Comparison of ENCODE assay signal across 8 cellular contexts in the genomic region with DNA sequence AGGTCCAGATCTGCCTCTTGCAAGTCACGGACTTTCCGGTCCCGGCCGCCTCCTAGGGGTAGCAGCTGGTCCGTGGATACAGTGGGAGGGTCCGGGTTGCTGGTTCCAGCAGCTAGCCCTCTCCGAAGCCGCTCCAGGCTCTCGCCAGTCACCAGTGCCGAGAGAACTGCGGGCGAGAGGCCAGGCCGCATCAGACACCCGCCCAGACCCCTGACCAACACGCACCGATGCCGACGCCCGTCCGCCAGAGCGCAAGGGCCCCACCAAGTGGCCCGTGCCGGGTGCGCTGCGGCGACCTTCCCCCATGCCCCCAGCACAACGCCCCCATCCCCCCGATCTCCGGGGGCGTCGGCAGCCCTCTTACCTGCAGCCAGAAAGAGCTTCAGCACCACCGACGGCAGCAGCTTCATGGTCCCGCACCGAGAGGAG. TPM values are rescaled to one million over a fixed set of nuclear protein-coding genes. Genes with fewer than 3 reads are reported as not detected.
DNase-seq lines count a peak whose midpoint lies in the region; ATAC-seq and TF ChIP-seq lines count a peak whose summit lies in the region.

No MANE protein-coding gene starts in this region.

- CTCF ChIA-PET in WTC11 (lab: Charles Lee) = interaction anchor here (0.6 to 15.0 kb wide), 64 partner anchors 9 to 559 kb away, joined by 3 to 621 read pairs (median 5); partner anchors contain the start of genes DND1, EIF4EBP3, HARS1 and HARS2

- peak overlapping the region; percentile 66 for H3K4me3 Mint-ChIP-seq in WTC11
- peak overlapping the region; percentile 62 to 87 (median 82) for H3K4me3 Mint-ChIP-seq in naive thymus-derived CD8-positive, alpha-beta T cell

- POLR2A ChIA-PET in WTC11 (lab: Charles Lee) = interaction anchor here (0.8 to 2.3 kb wide), 13 partner anchors 9 to 201 kb away, joined by 3 to 28 read pairs (median 6); partner anchors contain the start of genes EIF4EBP3 and PFDN1
- POLR2A ChIA-PET in naive thymus-derived CD8-positive, alpha-beta T cell (lab: Charles Lee) = interaction anchor here (1.2 to 1.8 kb wide), 2 partner anchors 43 to 132 kb away, joined by 3 to 8 read pairs; partner anchors contain the start of gene PFDN1

- H3K4me1 Mint-ChIP-seq in WTC11 = peaks cover 27% of the 10 kb centered on the region
- peaks cover 15 to 58% (median 44%) of the 10 kb centered on the region in 4 donors for H3K4me1 Mint-ChIP-seq in naive thymus-derived CD8-positive, alpha-beta T cell

- no peaks in the 10 kb centered on the region for H3K9me3 Mint-ChIP-seq in WTC11
- H3K9me3 Mint-ChIP-seq in naive thymus-derived CD8-positive, alpha-beta T cell = no peaks in the 10 kb centered on the region

- H3K9me3 ChIP-seq in BE2C = no peaks in the 10 kb centered on the region

- H3K27me3 ChIP-seq in BE2C = no peaks in the 10 kb centered on the region

- H3K27me3 Mint-ChIP-seq in WTC11 (ENCODE audit: low read depth) = peaks cover 11% of the 10 kb centered on the region
- peaks cover 1 to 31% (median 8%) of the 10 kb centered on the region in 5 donors for H3K27me3 Mint-ChIP-seq in naive thymus-derived CD8-positive, alpha-beta T cell

- peak; percentile 71 for DNase-seq in BE2C
- DNase-seq in HK-2 (ENCODE audit: unreplicated experiment) = peak; percentile 53
- peak; percentile 74 for DNase-seq in WTC11 (ENCODE audit: low spot score)
- DNase-seq in fibroblast of villous mesenchyme (ENCODE audit: low read depth) = peak; percentile 53
- peak in 1 of 10 donors; percentile 35 for DNase-seq in naive thymus-derived CD8-positive, alpha-beta T cell
- no peak for DNase-seq in activated effector memory CD4-positive, alpha-beta T cell treated with Interleukin-2 at 50 U/mL for 16 hours
- no peak for DNase-seq in NK-92 treated with Interleukin-12 subunit alpha and Interleukin-12 subunit beta, amount 100 ng/mL, for 24 hours (lab: John Stamatoyannopoulos, UW)

- peak; percentile 20 for ATAC-seq in GM18909 (IDR thresholded peaks at IDR 0.05; ENCODE audit: poor library complexity, unreplicated experiment)
- ATAC-seq in WTC11 = peak; percentile 59
- ATAC-seq in naive thymus-derived CD8-positive, alpha-beta T cell = no peak

- H3K27ac Mint-ChIP-seq in WTC11 = no peak overlapping the region
- H3K27ac Mint-ChIP-seq in naive thymus-derived CD8-positive, alpha-beta T cell = no peak overlapping the region

- H3K4me3 ChIP-seq in BE2C (ENCODE audit: low read depth, low read length) = peak overlapping the region; percentile 68
- H3K4me3 ChIP-seq in fibroblast of villous mesenchyme (ENCODE audit: low read depth, low read length) = peak overlapping the region; percentile 69

- no peaks in the 10 kb centered on the region for H3K4me1 ChIP-seq in BE2C

- no peaks in the 10 kb centered on the region for H3K36me3 ChIP-seq in BE2C

- no peak for TF ChIP-seq CTCF in BE2C (IDR thresholded peaks at IDR 0.05; ENCODE audit: low read depth, low read length)
- TF ChIP-seq CTCF in WTC11 (IDR thresholded peaks at IDR 0.05) = no peak
- TF ChIP-seq CTCF in fibroblast of villous mesenchyme (IDR thresholded peaks at IDR 0.05; ENCODE audit: insufficient read depth, low read depth, low read length) = peak; percentile 41

- no peaks in the 10 kb centered on the region for H3K36me3 Mint-ChIP-seq in WTC11
- H3K36me3 Mint-ChIP-seq in naive thymus-derived CD8-positive, alpha-beta T cell = no peaks in the 10 kb centered on the region

TF ChIP-seq in WTC11, 78 proteins besides CTCF, POLR2A, EP300 and RAD21 (continues in another document):
- no peak for TF ChIP-seq NFYB (CRISPR knock-in tag; conservative IDR thresholded peaks at IDR 0.05; ENCODE audit: low read depth)
- TF ChIP-seq SMAD3 (CRISPR knock-in tag; IDR thresholded peaks at IDR 0.05; ENCODE audit: borderline replicate concordance) = no peak
- peak; percentile 58; the same call in 1 of the 2 replicates for TF ChIP-seq TEAD4 (CRISPR knock-in tag; IDR thresholded peaks at IDR 0.05)
- no peak for TF ChIP-seq USF2 (CRISPR knock-in tag; IDR thresholded peaks at IDR 0.05)
- TF ChIP-seq FOXJ3 (CRISPR knock-in tag; IDR thresholded peaks at IDR 0.05; ENCODE audit: borderline replicate concordance) = no peak
- no peak for TF ChIP-seq ZBTB21 (CRISPR knock-in tag; IDR thresholded peaks at IDR 0.05; ENCODE audit: borderline replicate concordance)
- 0 out of 2 replicates have a peak, but pooled peaks have one; percentile 22 for TF ChIP-seq ESRRA (CRISPR knock-in tag; IDR thresholded peaks at IDR 0.05; ENCODE audit: borderline replicate concordance)
- no peak for TF ChIP-seq NR2C2 (CRISPR knock-in tag; IDR thresholded peaks at IDR 0.05)
- TF ChIP-seq, protein P1, sequence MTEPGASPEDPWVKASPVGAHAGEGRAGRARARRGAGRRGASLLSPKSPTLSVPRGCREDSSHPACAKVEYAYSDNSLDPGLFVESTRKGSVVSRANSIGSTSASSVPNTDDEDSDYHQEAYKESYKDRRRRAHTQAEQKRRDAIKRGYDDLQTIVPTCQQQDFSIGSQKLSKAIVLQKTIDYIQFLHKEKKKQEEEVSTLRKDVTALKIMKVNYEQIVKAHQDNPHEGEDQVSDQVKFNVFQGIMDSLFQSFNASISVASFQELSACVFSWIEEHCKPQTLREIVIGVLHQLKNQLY (CRISPR knock-in tag; IDR thresholded peaks at IDR 0.05) = no peak
- TF ChIP-seq TCF7 (CRISPR knock-in tag; IDR thresholded peaks at IDR 0.05; ENCODE audit: low read depth) = no peak
- TF ChIP-seq CREM (CRISPR knock-in tag; IDR thresholded peaks at IDR 0.05) = peak; percentile 55; the same call in 1 of the 2 replicates
- TF ChIP-seq, protein P2, sequence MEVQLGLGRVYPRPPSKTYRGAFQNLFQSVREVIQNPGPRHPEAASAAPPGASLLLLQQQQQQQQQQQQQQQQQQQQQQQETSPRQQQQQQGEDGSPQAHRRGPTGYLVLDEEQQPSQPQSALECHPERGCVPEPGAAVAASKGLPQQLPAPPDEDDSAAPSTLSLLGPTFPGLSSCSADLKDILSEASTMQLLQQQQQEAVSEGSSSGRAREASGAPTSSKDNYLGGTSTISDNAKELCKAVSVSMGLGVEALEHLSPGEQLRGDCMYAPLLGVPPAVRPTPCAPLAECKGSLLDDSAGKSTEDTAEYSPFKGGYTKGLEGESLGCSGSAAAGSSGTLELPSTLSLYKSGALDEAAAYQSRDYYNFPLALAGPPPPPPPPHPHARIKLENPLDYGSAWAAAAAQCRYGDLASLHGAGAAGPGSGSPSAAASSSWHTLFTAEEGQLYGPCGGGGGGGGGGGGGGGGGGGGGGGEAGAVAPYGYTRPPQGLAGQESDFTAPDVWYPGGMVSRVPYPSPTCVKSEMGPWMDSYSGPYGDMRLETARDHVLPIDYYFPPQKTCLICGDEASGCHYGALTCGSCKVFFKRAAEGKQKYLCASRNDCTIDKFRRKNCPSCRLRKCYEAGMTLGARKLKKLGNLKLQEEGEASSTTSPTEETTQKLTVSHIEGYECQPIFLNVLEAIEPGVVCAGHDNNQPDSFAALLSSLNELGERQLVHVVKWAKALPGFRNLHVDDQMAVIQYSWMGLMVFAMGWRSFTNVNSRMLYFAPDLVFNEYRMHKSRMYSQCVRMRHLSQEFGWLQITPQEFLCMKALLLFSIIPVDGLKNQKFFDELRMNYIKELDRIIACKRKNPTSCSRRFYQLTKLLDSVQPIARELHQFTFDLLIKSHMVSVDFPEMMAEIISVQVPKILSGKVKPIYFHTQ (CRISPR knock-in tag; IDR thresholded peaks at IDR 0.05) = no peak
- TF ChIP-seq SMAD4 (CRISPR knock-in tag; IDR thresholded peaks at IDR 0.05) = 0 out of 2 replicates have a peak, but pooled peaks have one; percentile 32
- TF ChIP-seq JUN (CRISPR knock-in tag; IDR thresholded peaks at IDR 0.05) = no peak
- TF ChIP-seq JAZF1 (CRISPR knock-in tag; IDR thresholded peaks at IDR 0.05) = no peak
- 0 out of 2 replicates have a peak, but pooled peaks have one; percentile 15 for TF ChIP-seq MYBL2 (CRISPR knock-in tag; IDR thresholded peaks at IDR 0.05)
- no peak for TF ChIP-seq ZNF138 (CRISPR knock-in tag; conservative IDR thresholded peaks at IDR 0.05)

RNA-seq across cellular contexts. Expression of gene HBEGF, which starts 0.5 kb away (rescaled TPM):
- 9.8 TPM for polyA plus RNA-seq in BE2C (2012; ENCODE audit: insufficient read depth, insufficient read length, low read depth)
- total RNA-seq in WTC11 (2021) (2.2 to 4.0 TPM (median 2.5 TPM) in 3 replicates), fibroblast of villous mesenchyme (7.4 and 9.5 TPM in 2 replicates)
- under 1 TPM; 0.30 to 0.44 TPM for total RNA-seq in naive thymus-derived CD8-positive, alpha-beta T cell
- polyA plus RNA-seq in naive thymus-derived CD8-positive, alpha-beta T cell = under 1 TPM in 1 of 3 donors, not detected in 2; 0.06 TPM

RNA-seq across cellular contexts. Expression of gene SLC4A9, which starts 14.1 kb away (rescaled TPM):
- not detected for polyA plus RNA-seq in BE2C (2012; ENCODE audit: insufficient read depth, insufficient read length, low read depth)
- total RNA-seq in WTC11 (2021) = 0.37 to 0.76 TPM (median 0.50 TPM) in 3 replicates
- not detected in 2 replicates for total RNA-seq in fibroblast of villous mesenchyme
- total RNA-seq in naive thymus-derived CD8-positive, alpha-beta T cell = not detected
- not detected for polyA plus RNA-seq in naive thymus-derived CD8-positive, alpha-beta T cell

RNA-seq across cellular contexts. Expression of gene PFDN1, which starts 43.0 kb away (rescaled TPM):
- 99.7 TPM for polyA plus RNA-seq in BE2C (2012; ENCODE audit: insufficient read depth, insufficient read length, low read depth)
- total RNA-seq in WTC11 (2021) (44.1 to 46.4 TPM (median 46.2 TPM) in 3 replicates), fibroblast of villous mesenchyme (69.1 and 91.5 TPM in 2 replicates)
- 10 to 100 TPM; 24.8 to 30.0 TPM for total RNA-seq in naive thymus-derived CD8-positive, alpha-beta T cell
- 100 to 1,000 TPM; 120 to 132 (median 129) TPM for polyA plus RNA-seq in naive thymus-derived CD8-positive, alpha-beta T cell

RNA-seq across cellular contexts. Expression of gene ANKHD1, which starts 55.7 kb away (rescaled TPM):
- 103 TPM for polyA plus RNA-seq in BE2C (2012; ENCODE audit: insufficient read depth, insufficient read length, low read depth)
- total RNA-seq in WTC11 (2021) (89.8 to 113 TPM (median 105 TPM) in 3 replicates), fibroblast of villous mesenchyme (64.8 and 66.0 TPM in 2 replicates)
- total RNA-seq in naive thymus-derived CD8-positive, alpha-beta T cell = 100 to 1,000 TPM; 218 to 235 TPM
- polyA plus RNA-seq in naive thymus-derived CD8-positive, alpha-beta T cell = 10 to 100 TPM; 54.9 to 82.8 (median 63.8) TPM

Comparison
In these comparisons a context has a peak if more than half of its experiments do, and no peak if none do; other contexts are left out.
1. DNase-seq: peak in BE2C (single experiment), HK-2 (single experiment), WTC11 (single experiment) and fibroblast of villous mesenchyme (single experiment); none in activated effector memory CD4-positive, alpha-beta T cell treated with Interleukin-2 at 50 U/mL for 16 hours (single experiment) and NK-92 treated with Interleukin-12 subunit alpha and Interleukin-12 subunit beta, amount 100 ng/mL, for 24 hours (single experiment).
2. ATAC-seq: peak in GM18909 (single experiment) and WTC11 (single experiment); none in naive thymus-derived CD8-positive, alpha-beta T cell (0 of 2).